In genomic region chr2:67845557-67846114, GRCh38 we compare ENCODE assay signal across 11 cellular contexts.
DNase-seq lines count a peak whose midpoint lies in the region; ATAC-seq and TF ChIP-seq lines count a peak whose summit lies in the region.
"Had no signal": no experiment of that assay in that cellular context is flagged by ENCODE, and none has a peak within 500 bp of the region (broad histone marks: within the 10 kb centered on the region; RNA-seq: fewer than 3 reads in every experiment).

No MANE protein-coding gene starts in this region.

- H3K27me3 ChIP-seq in prostate gland (replicated peaks; ENCODE audit: insufficient read depth) (no peaks in the 10 kb centered on the region), HAP-1 (ENCODE audit: low read depth) (peaks cover 22% of the 10 kb centered on the region)
- H3K27me3 ChIP-seq in CD8-positive, alpha-beta T cell (ENCODE audit: insufficient read depth, low read length): no peaks in the 10 kb centered on the region
- H3K27me3 ChIP-seq: BE2C had no signal

- peak overlapping the region; percentile 44 to 63 for H3K27ac ChIP-seq in prostate gland
- no peak overlapping the region for H3K27ac ChIP-seq in CD8-positive, alpha-beta T cell (ENCODE audit: low read depth, low read length)

- peaks cover 5% of the 10 kb centered on the region for H3K36me3 Mint-ChIP-seq in Calu3 (ENCODE audit: insufficient read depth, unreplicated experiment)
- no peaks in the 10 kb centered on the region for H3K36me3 Mint-ChIP-seq in chondrocyte (ENCODE audit: low read depth)
- no peaks in the 10 kb centered on the region for H3K36me3 Mint-ChIP-seq in CD8-positive, alpha-beta T cell
- no peaks in the 10 kb centered on the region for H3K36me3 Mint-ChIP-seq in T-helper 17 cell (ENCODE audit: low read depth)

- intact Hi-C loops in Calu3 (cut with micrococcal nuclease; ENCODE audit: unreplicated experiment) (loop anchor here (5.0 to 10.0 kb wide), 5 partner anchors 187 to 1413 kb away; no protein-coding TSS in a partner anchor), prostate gland (cut with DNase I) (loop anchor here (5.0 to 10.0 kb wide), 4 partner anchors 368 to 1151 kb away; no protein-coding TSS in a partner anchor)
- intact Hi-C loops in CD8-positive, alpha-beta T cell (cut with DNase I, micrococcal nuclease): loop anchor here in 1 of 2 experiments (5.0 kb wide), 1 partner anchor 1418 kb away; no protein-coding TSS in a partner anchor

- in situ Hi-C loops in HAP-1 (cut with MboI; ENCODE audit: low sequenced_read_pairs): no loop called here

- no peak for DNase-seq in Calu3
- peak; percentile 50 for DNase-seq in NCI-H1105 treated with DMSO at 0.1 percent for 48 hours (lab: John Stamatoyannopoulos, UW)
- no peak for DNase-seq in chondrocyte (ENCODE audit: low spot score)
- no peak for DNase-seq in prostate gland (ENCODE audit: low spot score)
- DNase-seq in CD8-positive, alpha-beta T cell: no peak
- no peak for DNase-seq in T-helper 17 cell
- DNase-seq in HAP-1 (ENCODE audit: low spot score in 2 of 2): no peak
- DNase-seq in glomerular visceral epithelial cell (ENCODE audit: extremely low spot score): no peak

- H3K4me3 ChIP-seq in prostate gland (no peak overlapping the region), HAP-1 (no peak overlapping the region)
- no peak overlapping the region for H3K4me3 ChIP-seq in CD8-positive, alpha-beta T cell (ENCODE audit: low read depth, low read length)

- H3K4me1 ChIP-seq in prostate gland (replicated peaks) (no peaks in the 10 kb centered on the region), HAP-1 (no peaks in the 10 kb centered on the region)
- no peaks in the 10 kb centered on the region for H3K4me1 ChIP-seq in CD8-positive, alpha-beta T cell (ENCODE audit: insufficient read depth, low read length)
- H3K4me1 ChIP-seq: BE2C had no signal

- CTCF ChIA-PET in Calu3 (lab: Charles Lee): interaction anchor here (0.6 to 1.3 kb wide), 3 partner anchors 112 to 1927 kb away, joined by 3 to 4 read pairs (median 3); no protein-coding TSS in a partner anchor
- CTCF ChIA-PET in CD8-positive, alpha-beta T cell (lab: Charles Lee): interaction anchor here (1.2 kb wide), 1 partner anchor 9 kb away, joined by 5 read pairs; no protein-coding TSS in a partner anchor

- H3K36me3 ChIP-seq in prostate gland (no peaks in the 10 kb centered on the region), HAP-1 (replicated peaks) (no peaks in the 10 kb centered on the region)
- no peaks in the 10 kb centered on the region for H3K36me3 ChIP-seq in CD8-positive, alpha-beta T cell (ENCODE audit: insufficient read depth, low read length)
- H3K36me3 ChIP-seq: BE2C had no signal

- H3K9me3 ChIP-seq in prostate gland (no peaks in the 10 kb centered on the region), T-helper 17 cell (ENCODE audit: control insufficient read depth, low read length, poor library complexity, severe bottlenecking) (no peaks in the 10 kb centered on the region), HAP-1 (no peaks in the 10 kb centered on the region)
- no peaks in the 10 kb centered on the region for H3K9me3 ChIP-seq in CD8-positive, alpha-beta T cell (ENCODE audit: low read length)
- H3K9me3 ChIP-seq: BE2C had no signal

- POLR2A ChIA-PET in CD8-positive, alpha-beta T cell (lab: Charles Lee): no interaction called here

- H3K27ac Mint-ChIP-seq in Calu3 (ENCODE audit: unreplicated experiment) (peak overlapping the region; percentile 39), chondrocyte (ENCODE audit: unreplicated experiment) (peak overlapping the region; percentile 79), T-helper 17 cell (no peak overlapping the region)
- H3K27ac Mint-ChIP-seq in CD8-positive, alpha-beta T cell: no peak overlapping the region
- H3K27ac Mint-ChIP-seq: dendritic cell treated with granulocyte-macrophage colony-stimulating factor and Interleukin-4, amounts not matched to agents 40 ng/mL and 50 ng/mL, for 4 days had no signal

- H3K4me1 Mint-ChIP-seq in Calu3 (ENCODE audit: low read depth, unreplicated experiment) (peaks cover 10% of the 10 kb centered on the region), chondrocyte (ENCODE audit: low read depth) (peaks cover 17% of the 10 kb centered on the region), T-helper 17 cell (peaks cover 2% of the 10 kb centered on the region)
- no peaks in the 10 kb centered on the region for H3K4me1 Mint-ChIP-seq in CD8-positive, alpha-beta T cell (ENCODE audit: low read depth)

- TF ChIP-seq POLR2A in prostate gland (IDR thresholded peaks at IDR 0.05): no peak

- WGBS in prostate gland: 51% methylated on average over 7 of the region's 7 CpGs

- H3K27me3 Mint-ChIP-seq in Calu3 (ENCODE audit: unreplicated experiment): no peaks in the 10 kb centered on the region
- no peaks in the 10 kb centered on the region for H3K27me3 Mint-ChIP-seq in chondrocyte (ENCODE audit: low read depth)
- peaks cover 5% of the 10 kb centered on the region for H3K27me3 Mint-ChIP-seq in CD8-positive, alpha-beta T cell (ENCODE audit: low read depth)
- H3K27me3 Mint-ChIP-seq in T-helper 17 cell: peaks cover 70% of the 10 kb centered on the region

- no peak for ATAC-seq in CD8-positive, alpha-beta T cell
- no peak for ATAC-seq in T-helper 17 cell
- ATAC-seq: activated CD4-positive, CD25-positive, alpha-beta regulatory T cell treated with anti-CD3 and anti-CD28 coated beads, Interleukin-2, amount 50 U/mL, for 24 hours had no signal

- TF ChIP-seq CTCF in Calu3 (IDR thresholded peaks at IDR 0.05; ENCODE audit: unreplicated experiment) (no peak), chondrocyte (IDR thresholded peaks at IDR 0.05) (no peak), prostate gland (IDR thresholded peaks at IDR 0.05) (no peak)
- TF ChIP-seq CTCF in CD8-positive, alpha-beta T cell (IDR thresholded peaks at IDR 0.05): no peak

- H3K4me3 Mint-ChIP-seq in Calu3 (ENCODE audit: low read depth, unreplicated experiment) (no peak overlapping the region), chondrocyte (ENCODE audit: unreplicated experiment) (no peak overlapping the region), T-helper 17 cell (no peak overlapping the region)
- H3K4me3 Mint-ChIP-seq in CD8-positive, alpha-beta T cell: no peak overlapping the region
- H3K4me3 Mint-ChIP-seq: dendritic cell treated with granulocyte-macrophage colony-stimulating factor and Interleukin-4, amounts not matched to agents 40 ng/mL and 50 ng/mL, for 4 days had no signal

- H3K9me3 Mint-ChIP-seq in Calu3 (ENCODE audit: low read depth, unreplicated experiment) (no peaks in the 10 kb centered on the region), chondrocyte (ENCODE audit: low read depth) (no peaks in the 10 kb centered on the region)
- no peaks in the 10 kb centered on the region for H3K9me3 Mint-ChIP-seq in CD8-positive, alpha-beta T cell
- H3K9me3 Mint-ChIP-seq: dendritic cell treated with granulocyte-macrophage colony-stimulating factor and Interleukin-4, amounts not matched to agents 40 ng/mL and 50 ng/mL, for 4 days had no signal

- no TSS peak for BruUV-seq in Calu3 (replicated peaks; lab: Mats Ljungman, UMichigan)

Comparison
In these comparisons a context has a peak if more than half of its experiments do, and no peak if none do; other contexts are left out.
1. H3K27ac Mint-ChIP-seq: peak in Calu3 (single experiment) and chondrocyte (single experiment); none in CD8-positive, alpha-beta T cell (single experiment) and T-helper 17 cell (single experiment).